1 cellular context compared by ENCODE assay signal in the genomic region with DNA sequence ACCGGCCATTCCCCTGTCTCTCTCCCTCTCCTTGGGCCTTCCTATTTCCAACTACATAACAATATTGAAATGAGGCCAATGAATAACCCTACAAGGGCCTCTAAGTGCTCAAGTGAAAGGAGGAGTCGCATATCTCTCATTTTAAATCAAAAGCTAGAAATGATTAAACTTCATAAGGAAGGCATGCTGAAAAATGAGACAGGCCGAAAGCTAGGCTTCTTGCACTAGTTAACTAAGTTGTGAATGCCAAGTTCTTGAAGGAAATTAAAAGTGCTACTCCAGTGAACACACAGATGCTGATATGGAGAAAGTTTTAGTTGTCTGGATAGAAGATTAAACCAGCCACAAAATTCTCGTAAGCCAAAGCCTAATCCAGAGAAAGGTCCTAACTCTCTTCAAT.
TF ChIP-seq lines count a peak whose summit lies in the region.

No MANE protein-coding gene starts in this region.

TF ChIP-seq in GM23338, 12 proteins besides CTCF, POLR2A, EP300 and RAD21:
- TF ChIP-seq, protein P1, sequence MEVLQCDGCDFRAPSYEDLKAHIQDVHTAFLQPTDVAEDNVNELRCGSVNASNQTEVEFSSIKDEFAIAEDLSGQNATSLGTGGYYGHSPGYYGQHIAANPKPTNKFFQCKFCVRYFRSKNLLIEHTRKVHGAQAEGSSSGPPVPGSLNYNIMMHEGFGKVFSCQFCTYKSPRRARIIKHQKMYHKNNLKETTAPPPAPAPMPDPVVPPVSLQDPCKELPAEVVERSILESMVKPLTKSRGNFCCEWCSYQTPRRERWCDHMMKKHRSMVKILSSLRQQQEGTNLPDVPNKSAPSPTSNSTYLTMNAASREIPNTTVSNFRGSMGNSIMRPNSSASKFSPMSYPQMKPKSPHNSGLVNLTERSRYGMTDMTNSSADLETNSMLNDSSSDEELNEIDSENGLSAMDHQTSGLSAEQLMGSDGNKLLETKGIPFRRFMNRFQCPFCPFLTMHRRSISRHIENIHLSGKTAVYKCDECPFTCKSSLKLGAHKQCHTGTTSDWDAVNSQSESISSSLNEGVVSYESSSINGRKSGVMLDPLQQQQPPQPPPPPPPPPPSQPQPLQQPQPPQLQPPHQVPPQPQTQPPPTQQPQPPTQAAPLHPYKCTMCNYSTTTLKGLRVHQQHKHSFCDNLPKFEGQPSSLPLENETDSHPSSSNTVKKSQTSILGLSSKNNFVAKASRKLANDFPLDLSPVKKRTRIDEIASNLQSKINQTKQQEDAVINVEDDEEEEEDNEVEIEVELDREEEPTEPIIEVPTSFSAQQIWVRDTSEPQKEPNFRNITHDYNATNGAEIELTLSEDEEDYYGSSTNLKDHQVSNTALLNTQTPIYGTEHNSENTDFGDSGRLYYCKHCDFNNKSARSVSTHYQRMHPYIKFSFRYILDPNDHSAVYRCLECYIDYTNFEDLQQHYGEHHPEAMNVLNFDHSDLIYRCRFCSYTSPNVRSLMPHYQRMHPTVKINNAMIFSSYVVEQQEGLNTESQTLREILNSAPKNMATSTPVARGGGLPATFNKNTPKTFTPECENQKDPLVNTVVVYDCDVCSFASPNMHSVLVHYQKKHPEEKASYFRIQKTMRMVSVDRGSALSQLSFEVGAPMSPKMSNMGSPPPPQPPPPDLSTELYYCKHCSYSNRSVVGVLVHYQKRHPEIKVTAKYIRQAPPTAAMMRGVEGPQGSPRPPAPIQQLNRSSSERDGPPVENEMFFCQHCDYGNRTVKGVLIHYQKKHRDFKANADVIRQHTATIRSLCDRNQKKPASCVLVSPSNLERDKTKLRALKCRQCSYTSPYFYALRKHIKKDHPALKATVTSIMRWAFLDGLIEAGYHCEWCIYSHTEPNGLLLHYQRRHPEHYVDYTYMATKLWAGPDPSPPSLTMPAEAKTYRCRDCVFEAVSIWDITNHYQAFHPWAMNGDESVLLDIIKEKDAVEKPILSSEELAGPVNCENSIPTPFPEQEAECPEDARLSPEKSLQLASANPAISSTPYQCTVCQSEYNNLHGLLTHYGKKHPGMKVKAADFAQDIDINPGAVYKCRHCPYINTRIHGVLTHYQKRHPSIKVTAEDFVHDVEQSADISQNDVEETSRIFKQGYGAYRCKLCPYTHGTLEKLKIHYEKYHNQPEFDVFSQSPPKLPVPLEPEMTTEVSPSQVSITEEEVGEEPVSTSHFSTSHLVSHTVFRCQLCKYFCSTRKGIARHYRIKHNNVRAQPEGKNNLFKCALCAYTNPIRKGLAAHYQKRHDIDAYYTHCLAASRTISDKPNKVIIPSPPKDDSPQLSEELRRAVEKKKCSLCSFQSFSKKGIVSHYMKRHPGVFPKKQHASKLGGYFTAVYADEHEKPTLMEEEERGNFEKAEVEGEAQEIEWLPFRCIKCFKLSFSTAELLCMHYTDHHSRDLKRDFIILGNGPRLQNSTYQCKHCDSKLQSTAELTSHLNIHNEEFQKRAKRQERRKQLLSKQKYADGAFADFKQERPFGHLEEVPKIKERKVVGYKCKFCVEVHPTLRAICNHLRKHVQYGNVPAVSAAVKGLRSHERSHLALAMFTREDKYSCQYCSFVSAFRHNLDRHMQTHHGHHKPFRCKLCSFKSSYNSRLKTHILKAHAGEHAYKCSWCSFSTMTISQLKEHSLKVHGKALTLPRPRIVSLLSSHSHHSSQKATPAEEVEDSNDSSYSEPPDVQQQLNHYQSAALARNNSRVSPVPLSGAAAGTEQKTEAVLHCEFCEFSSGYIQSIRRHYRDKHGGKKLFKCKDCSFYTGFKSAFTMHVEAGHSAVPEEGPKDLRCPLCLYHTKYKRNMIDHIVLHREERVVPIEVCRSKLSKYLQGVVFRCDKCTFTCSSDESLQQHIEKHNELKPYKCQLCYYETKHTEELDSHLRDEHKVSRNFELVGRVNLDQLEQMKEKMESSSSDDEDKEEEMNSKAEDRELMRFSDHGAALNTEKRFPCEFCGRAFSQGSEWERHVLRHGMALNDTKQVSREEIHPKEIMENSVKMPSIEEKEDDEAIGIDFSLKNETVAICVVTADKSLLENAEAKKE (CRISPR knock-in tag; IDR thresholded peaks at IDR 0.05): no peak
- TF ChIP-seq ZNF331 (CRISPR knock-in tag; IDR thresholded peaks at IDR 0.05; ENCODE audit: low read depth): no peak
- no peak for TF ChIP-seq EZH2phosphoT487 (IDR thresholded peaks at IDR 0.05; ENCODE audit: unreplicated experiment)
- TF ChIP-seq, protein P2, sequence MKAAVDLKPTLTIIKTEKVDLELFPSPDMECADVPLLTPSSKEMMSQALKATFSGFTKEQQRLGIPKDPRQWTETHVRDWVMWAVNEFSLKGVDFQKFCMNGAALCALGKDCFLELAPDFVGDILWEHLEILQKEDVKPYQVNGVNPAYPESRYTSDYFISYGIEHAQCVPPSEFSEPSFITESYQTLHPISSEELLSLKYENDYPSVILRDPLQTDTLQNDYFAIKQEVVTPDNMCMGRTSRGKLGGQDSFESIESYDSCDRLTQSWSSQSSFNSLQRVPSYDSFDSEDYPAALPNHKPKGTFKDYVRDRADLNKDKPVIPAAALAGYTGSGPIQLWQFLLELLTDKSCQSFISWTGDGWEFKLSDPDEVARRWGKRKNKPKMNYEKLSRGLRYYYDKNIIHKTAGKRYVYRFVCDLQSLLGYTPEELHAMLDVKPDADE (IDR thresholded peaks at IDR 0.05): no peak
- TF ChIP-seq ZNF114 (CRISPR knock-in tag; IDR thresholded peaks at IDR 0.05): no peak
- no peak for TF ChIP-seq NANOG (IDR thresholded peaks at IDR 0.05; ENCODE audit: borderline replicate concordance)
- TF ChIP-seq POLR2AphosphoS5 (IDR thresholded peaks at IDR 0.05; ENCODE audit: low read depth): no peak
- TF ChIP-seq STAT1 (IDR thresholded peaks at IDR 0.05; ENCODE audit: unreplicated experiment): no peak
- no peak for TF ChIP-seq JUNB (IDR thresholded peaks at IDR 0.05; ENCODE audit: unreplicated experiment)
- no peak for TF ChIP-seq EZH2 (IDR thresholded peaks at IDR 0.05; ENCODE audit: low read depth, unreplicated experiment)
- no peak for TF ChIP-seq CREB1 (CRISPR knock-in tag; IDR thresholded peaks at IDR 0.05; ENCODE audit: low read depth)
- TF ChIP-seq, protein P3, sequence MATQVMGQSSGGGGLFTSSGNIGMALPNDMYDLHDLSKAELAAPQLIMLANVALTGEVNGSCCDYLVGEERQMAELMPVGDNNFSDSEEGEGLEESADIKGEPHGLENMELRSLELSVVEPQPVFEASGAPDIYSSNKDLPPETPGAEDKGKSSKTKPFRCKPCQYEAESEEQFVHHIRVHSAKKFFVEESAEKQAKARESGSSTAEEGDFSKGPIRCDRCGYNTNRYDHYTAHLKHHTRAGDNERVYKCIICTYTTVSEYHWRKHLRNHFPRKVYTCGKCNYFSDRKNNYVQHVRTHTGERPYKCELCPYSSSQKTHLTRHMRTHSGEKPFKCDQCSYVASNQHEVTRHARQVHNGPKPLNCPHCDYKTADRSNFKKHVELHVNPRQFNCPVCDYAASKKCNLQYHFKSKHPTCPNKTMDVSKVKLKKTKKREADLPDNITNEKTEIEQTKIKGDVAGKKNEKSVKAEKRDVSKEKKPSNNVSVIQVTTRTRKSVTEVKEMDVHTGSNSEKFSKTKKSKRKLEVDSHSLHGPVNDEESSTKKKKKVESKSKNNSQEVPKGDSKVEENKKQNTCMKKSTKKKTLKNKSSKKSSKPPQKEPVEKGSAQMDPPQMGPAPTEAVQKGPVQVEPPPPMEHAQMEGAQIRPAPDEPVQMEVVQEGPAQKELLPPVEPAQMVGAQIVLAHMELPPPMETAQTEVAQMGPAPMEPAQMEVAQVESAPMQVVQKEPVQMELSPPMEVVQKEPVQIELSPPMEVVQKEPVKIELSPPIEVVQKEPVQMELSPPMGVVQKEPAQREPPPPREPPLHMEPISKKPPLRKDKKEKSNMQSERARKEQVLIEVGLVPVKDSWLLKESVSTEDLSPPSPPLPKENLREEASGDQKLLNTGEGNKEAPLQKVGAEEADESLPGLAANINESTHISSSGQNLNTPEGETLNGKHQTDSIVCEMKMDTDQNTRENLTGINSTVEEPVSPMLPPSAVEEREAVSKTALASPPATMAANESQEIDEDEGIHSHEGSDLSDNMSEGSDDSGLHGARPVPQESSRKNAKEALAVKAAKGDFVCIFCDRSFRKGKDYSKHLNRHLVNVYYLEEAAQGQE (IDR thresholded peaks at IDR 0.05; ENCODE audit: unreplicated experiment): no peak
